31 cellular contexts compared by ENCODE assay signal in the genomic region with DNA sequence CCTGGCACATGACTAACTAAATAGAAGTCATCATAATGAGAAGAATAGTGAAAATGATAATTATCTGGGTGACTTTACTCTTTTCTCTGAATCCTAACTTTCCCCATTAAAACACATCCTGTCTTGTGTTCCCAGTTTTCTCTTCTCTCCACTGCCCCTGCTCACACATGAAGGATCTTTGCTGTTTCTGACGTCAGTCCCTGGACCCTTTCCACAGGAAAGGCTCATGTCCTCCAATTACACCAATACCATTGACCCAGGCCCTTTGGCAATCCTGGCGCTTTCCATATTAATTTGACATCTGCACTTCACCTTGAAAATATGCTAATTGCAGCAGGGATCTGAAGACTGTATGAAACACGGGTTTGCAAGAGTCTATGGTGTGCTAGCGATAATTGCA.
"Had no signal": no experiment of that assay in that cellular context is flagged by ENCODE, and none has a peak within 500 bp of the region (broad histone marks: within the 10 kb centered on the region; RNA-seq: fewer than 3 reads in every experiment).

No MANE protein-coding gene starts in this region.

- H3K4me1 ChIP-seq: ascending aorta had no signal

- H3K4me3 ChIP-seq: ascending aorta, cardiac muscle cell had no signal

- H3K9me3 ChIP-seq: ascending aorta had no signal

- H3K36me3 ChIP-seq: ascending aorta, cardiac muscle cell had no signal

- FAIRE-seq: bronchial epithelial cell, TTC549 had no signal

- DNase-seq: activated B cell treated with CpG ODN at 0.5 μM for 24 hours; activated CD4-positive, alpha-beta memory T cell treated with anti-CD3 and anti-CD28 coated beads for 36 hours; activated CD4-positive, alpha-beta T cell treated with anti-CD3 and anti-CD28 coated beads for 4 hours; activated CD4-positive, alpha-beta T cell treated with anti-CD3 and anti-CD28 coated beads, Interleukin-2, amount 10 ng/mL, durations not matched to agents 24 days and 14 days; activated CD4-positive, alpha-beta T cell treated with anti-CD3 and anti-CD28 coated beads, Interleukin-2, amount 50 U/mL, for 1 hour; activated CD4-positive, alpha-beta T cell treated with anti-CD3 and anti-CD28 coated beads, Interleukin-2, amount 50 U/mL, for 4 hours; activated CD4-positive, CD25-positive, alpha-beta regulatory T cell treated with anti-CD3 and anti-CD28 coated beads, Interleukin-2, amount 50 U/mL, for 72 hours; activated CD8-positive, alpha-beta memory T cell treated with anti-CD3 and anti-CD28 coated beads, Interleukin-2, amount 50 U/mL, for 4 hours; activated CD8-positive, alpha-beta T cell treated with anti-CD3 and anti-CD28 coated beads for 36 hours; activated effector memory CD4-positive, alpha-beta T cell treated with anti-CD3 and anti-CD28 coated beads, Interleukin-2, amount 50 U/mL, for 16 hours; activated gamma-delta T cell treated with Interleukin-2 at 50 U/mL for 16 hours; activated naive CD4-positive, alpha-beta T cell treated with anti-CD3 and anti-CD28 coated beads, Interleukin-2, amount 10 ng/mL, durations not matched to agents 7 days and 5 days; activated naive CD4-positive, alpha-beta T cell treated with Interleukin-2 at 50 U/mL for 16 hours; activated naive CD8-positive, alpha-beta T cell treated with anti-CD3 and anti-CD28 coated beads, Interleukin-2, amount 10 ng/mL, durations not matched to agents 7 days and 5 days; activated naive CD8-positive, alpha-beta T cell treated with anti-CD3 and anti-CD28 coated beads, Interleukin-2, amount 50 U/mL, for 24 hours; activated T-cell treated with anti-CD3 and anti-CD28 coated beads for 4 hours; activated T-cell treated with anti-CD3 and anti-CD28 coated beads, Interleukin-2, amount 50 U/mL, for 1 hour; activated T-cell treated with anti-CD3 and anti-CD28 coated beads, Interleukin-2, amount 50 U/mL, for 4 hours; activated T-cell treated with anti-CD3 and anti-CD28 coated beads, Interleukin-2, amount 50 U/mL, for 72 hours; amygdala; anterior cingulate cortex; caudate nucleus; cerebellar nuclear complex; T-helper 2 cell; T-helper 9 cell had no signal

- ATAC-seq: activated CD8-positive, alpha-beta T cell treated with anti-CD3 and anti-CD28 coated beads for 36 hours; activated naive CD8-positive, alpha-beta T cell treated with anti-CD3 and anti-CD28 coated beads, Interleukin-2, amount 50 U/mL, for 24 hours; activated T-cell treated with anti-CD3 and anti-CD28 coated beads, Interleukin-2, amount 50 U/mL, for 4 hours; activated T-cell treated with anti-CD3 and anti-CD28 coated beads, Interleukin-2, amount 50 U/mL, for 72 hours; activated T-helper 17 cell treated with anti-CD3 and anti-CD28 coated beads, Interleukin-2, amount 50 U/mL, for 72 hours had no signal

- H3K27ac ChIP-seq: ascending aorta, cardiac muscle cell, VCaP had no signal

- H3K27me3 ChIP-seq: ascending aorta, cardiac muscle cell had no signal
